18 cellular contexts compared by ENCODE assay signal in genomic region chr10:123788981-123789380, GRCh38.
A peak's percentile ranks its signal among the peaks of the same experiment; 100 is the strongest.
DNase-seq lines count a peak whose midpoint lies in the region; ATAC-seq and TF ChIP-seq lines count a peak whose summit lies in the region.
"Had no signal": no experiment of that assay in that cellular context is flagged by ENCODE, and none has a peak within 500 bp of the region (broad histone marks: within the 10 kb centered on the region; RNA-seq: fewer than 3 reads in every experiment).

No MANE protein-coding gene starts in this region.

- TF ChIP-seq CTCF in GM13976 (IDR thresholded peaks at IDR 0.05; ENCODE audit: borderline replicate concordance, control extremely low read depth, extremely low read depth, insufficient read depth, missing control alignments) (no peak), lung (IDR thresholded peaks at IDR 0.05; ENCODE audit: control extremely low read depth, extremely low read depth) (no peak), type B pancreatic cell (conservative IDR thresholded peaks at IDR 0.05) (no peak)

- DNase-seq in GM13976 (ENCODE audit: low spot score) (peak; percentile 5), ecto neural progenitor cell (ENCODE audit: low spot score) (peak; percentile 24), lung (ENCODE audit: low spot score) (peak; percentile 13), type B pancreatic cell (ENCODE audit: extremely low spot score, unreplicated experiment) (peak; percentile 49), NCI-H1436 (lab: John Stamatoyannopoulos, UW) (no peak), dedifferentiated amniotic fluid mesenchymal stem cell (ENCODE audit: extremely low spot score) (no peak)
- DNase-seq: AML-193; Caco-2; CD4-positive, alpha-beta T cell; DMS153; DMS79; GDM1; GOT3 had no signal

- WGBS in lung, 2 donors, result 77% methylated on average over 5 of the region's 5 CpGs

- H3K4me1 Mint-ChIP-seq in type B pancreatic cell (ENCODE audit: unreplicated experiment), result no peaks in the 10 kb centered on the region

- no peaks in the 10 kb centered on the region for H3K36me3 ChIP-seq in lung (ENCODE audit: control insufficient read depth in 2 of 2, insufficient read depth in 2 of 2, low read length in 2 of 2)
- H3K36me3 ChIP-seq: HAP-1 had no signal

- peaks cover 5% of the 10 kb centered on the region for H3K36me3 Mint-ChIP-seq in type B pancreatic cell

- H3K27me3 ChIP-seq in lung (ENCODE audit: control insufficient read depth, insufficient read depth), result no peaks in the 10 kb centered on the region

- H3K4me1 ChIP-seq in lung (ENCODE audit: control insufficient read depth in 2 of 2, insufficient read depth in 2 of 2, low read length in 2 of 2), result no peaks in the 10 kb centered on the region
- H3K4me1 ChIP-seq: A549, Caco-2, HAP-1 had no signal

- ATAC-seq in lung (ENCODE audit: insufficient read depth, low FRiP score) (no peak), GM19397 (IDR thresholded peaks at IDR 0.05; ENCODE audit: unreplicated experiment) (no peak)
- ATAC-seq: A549 had no signal

- no peak overlapping the region for H3K4me3 ChIP-seq in lung
- H3K4me3 ChIP-seq: A549, HAP-1 had no signal

- no peak overlapping the region for H3K27ac Mint-ChIP-seq in type B pancreatic cell
- H3K27ac Mint-ChIP-seq: CD4-positive, alpha-beta T cell had no signal

- H3K27me3 Mint-ChIP-seq in type B pancreatic cell, result peaks cover 3% of the 10 kb centered on the region

- no peaks in the 10 kb centered on the region for H3K9me3 Mint-ChIP-seq in type B pancreatic cell
- H3K9me3 Mint-ChIP-seq: CD4-positive, alpha-beta T cell had no signal

- in situ Hi-C loops in GM13976 (cut with MboI; ENCODE audit: low sequenced_read_pairs, unreplicated experiment), result no loop called here

- no peak overlapping the region for H3K4me3 Mint-ChIP-seq in type B pancreatic cell
- H3K4me3 Mint-ChIP-seq: CD4-positive, alpha-beta T cell had no signal

- peaks cover 0 to 18% of the 10 kb centered on the region in 2 donors for H3K9me3 ChIP-seq in lung (ENCODE audit: control insufficient read depth in 2 of 2, insufficient read depth in 1 of 2, low read length in 1 of 2)
- H3K9me3 ChIP-seq: HAP-1 had no signal

- no peak overlapping the region for H3K27ac ChIP-seq in lung (ENCODE audit: low read depth in 1 of 2, low read length in 1 of 2)
- H3K27ac ChIP-seq: 22Rv1, A549, C4-2B had no signal

Comparison
In these comparisons a context has a peak if more than half of its experiments do, and no peak if none do; other contexts are left out.
1. DNase-seq: peak in GM13976 (single experiment), ecto neural progenitor cell (single experiment), lung (single experiment) and type B pancreatic cell (single experiment); none in NCI-H1436 (single experiment) and dedifferentiated amniotic fluid mesenchymal stem cell (single experiment).